11 cellular contexts compared by ENCODE assay signal in the genomic region with DNA sequence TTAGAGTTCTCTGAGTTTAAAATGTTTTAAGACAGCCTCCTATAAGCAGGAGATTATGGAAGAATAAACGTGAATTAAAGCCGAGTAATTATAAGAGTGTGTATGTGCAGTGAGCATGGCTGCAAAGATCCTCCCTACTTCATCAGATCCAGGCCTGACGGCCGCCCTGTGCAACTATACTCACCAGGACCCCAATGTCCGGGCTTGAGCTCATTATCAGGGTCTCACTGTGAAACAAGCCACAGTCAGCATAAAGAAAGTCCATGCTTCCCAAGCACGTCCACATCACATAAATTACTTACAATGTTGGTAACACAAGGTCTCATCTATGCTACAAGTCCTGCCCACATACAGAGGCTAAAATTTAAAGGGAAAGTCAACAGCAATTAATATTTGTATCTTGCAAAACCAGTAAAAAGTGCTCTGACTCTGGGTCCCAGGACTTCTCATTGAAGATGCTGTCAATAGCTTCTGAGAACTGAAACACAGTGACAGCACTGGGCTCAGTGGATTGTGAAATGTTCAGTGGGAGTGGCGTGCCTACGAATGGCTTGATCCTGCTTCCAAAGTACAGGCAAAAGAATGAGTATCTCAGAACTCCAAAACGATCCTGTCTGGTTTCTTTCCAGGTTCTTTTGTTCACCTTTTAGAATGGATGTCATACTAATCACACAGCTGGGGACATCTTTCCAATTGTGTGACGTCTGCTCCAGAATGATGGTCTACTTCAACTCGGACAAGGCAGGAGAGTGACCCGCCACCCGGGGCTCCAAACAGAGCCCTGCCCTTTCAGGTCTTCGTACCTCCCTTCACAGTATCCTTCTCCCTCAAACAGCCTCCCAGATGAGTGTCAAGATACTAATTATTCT.
DNase-seq lines count a peak whose midpoint lies in the region; TF ChIP-seq lines count a peak whose summit lies in the region.
"Had no signal": no experiment of that assay in that cellular context is flagged by ENCODE, and none has a peak within 500 bp of the region (broad histone marks: within the 10 kb centered on the region; RNA-seq: fewer than 3 reads in every experiment).

No MANE protein-coding gene starts in this region.

- no peaks in the 10 kb centered on the region for H3K9me3 Mint-ChIP-seq in endodermal cell

- intact Hi-C loops in tibial artery (cut with DNase I; ENCODE audit: low total_unique reads): no loop called here

- H3K4me3 ChIP-seq in NB4 (ENCODE audit: low read depth, low read length): no peak overlapping the region
- no peak overlapping the region for H3K4me3 ChIP-seq in endodermal cell (ENCODE audit: low read length)
- peak overlapping the region; percentile 6 to 27 for H3K4me3 ChIP-seq in tibial artery

- DNase-seq in NB4 (ENCODE audit: low read depth): peak; percentile 54
- DNase-seq in endodermal cell: peak; percentile 24
- DNase-seq in midbrain (lab: John Stamatoyannopoulos, UW): peak; percentile 8
- DNase-seq in tibial artery: peak; percentile 85 to 89
- DNase-seq in RPMI8226: no peak
- DNase-seq in cerebellar cortex (ENCODE audit: low spot score): no peak
- DNase-seq in H4 (ENCODE audit: low spot score): no peak
- DNase-seq in iPS-NIHi7 (ENCODE audit: extremely low spot score): no peak
- DNase-seq: amniotic stem cell; NCI-H2081 treated with DMSO at 0.1 percent for 48 hours; stimulated activated CD4-positive, alpha-beta T cell treated with anti-CD3 and anti-CD28 coated beads, Interleukin-12 subunit alpha, Interleukin-12 subunit beta, amount 100 ng/mL, for 4 hours had no signal

- TF ChIP-seq CTCF in NB4 (IDR thresholded peaks at IDR 0.05; ENCODE audit: low read depth, low read length) (no peak), endodermal cell (conservative IDR thresholded peaks at IDR 0.05) (no peak), tibial artery (IDR thresholded peaks at IDR 0.05) (no peak)

- H3K36me3 Mint-ChIP-seq in endodermal cell (ENCODE audit: low read depth): no peaks in the 10 kb centered on the region

- H3K27ac Mint-ChIP-seq in endodermal cell: no peak overlapping the region

- peaks cover 55% of the 10 kb centered on the region for H3K4me1 Mint-ChIP-seq in endodermal cell

- no peak overlapping the region for H3K4me3 Mint-ChIP-seq in endodermal cell

- TF ChIP-seq POLR2A in NB4 (IDR thresholded peaks at IDR 0.05; ENCODE audit: extremely low read depth, insufficient read length): no peak

- WGBS in endodermal cell (ENCODE audit: insufficient coverage in 1 of 2, insufficient read length in 1 of 2), 2 experiments: 81 to 90% methylated on average over 9 to 14 of the region's 14 CpGs

- no peaks in the 10 kb centered on the region for H3K27me3 ChIP-seq in endodermal cell (ENCODE audit: control insufficient read depth, insufficient read depth, low read length, poor library complexity, severe bottlenecking)
- H3K27me3 ChIP-seq in tibial artery: no peaks in the 10 kb centered on the region

- H3K9me3 ChIP-seq in endodermal cell (ENCODE audit: control insufficient read depth, low read length) (no peaks in the 10 kb centered on the region), tibial artery (no peaks in the 10 kb centered on the region)

- peaks cover 16% of the 10 kb centered on the region for H3K36me3 ChIP-seq in endodermal cell (ENCODE audit: control insufficient read depth, insufficient read depth, low read length)
- no peaks in the 10 kb centered on the region for H3K36me3 ChIP-seq in tibial artery

- H3K27ac ChIP-seq in endodermal cell (ENCODE audit: low read depth, low read length) (no peak overlapping the region), tibial artery (peak overlapping the region; percentile 95 to 96)

- no peak overlapping the region for H3K9ac ChIP-seq in endodermal cell (ENCODE audit: extremely low read depth, low read length, poor library complexity, severe bottlenecking)

- peaks cover 1% of the 10 kb centered on the region for H3K27me3 Mint-ChIP-seq in endodermal cell (ENCODE audit: insufficient read depth)

- peaks cover 8% of the 10 kb centered on the region for H3K4me1 ChIP-seq in endodermal cell (ENCODE audit: control insufficient read depth, insufficient read depth, low read length)
- peaks cover 2 to 98% (median 85%) of the 10 kb centered on the region in 4 donors for H3K4me1 ChIP-seq in tibial artery

Comparison
In these comparisons a context has a peak if more than half of its experiments do, and no peak if none do; other contexts are left out.
1. DNase-seq: peak in NB4 (single experiment), endodermal cell (single experiment), midbrain (single experiment) and tibial artery (2 of 2); none in RPMI8226 (single experiment), cerebellar cortex (single experiment), H4 (single experiment) and iPS-NIHi7 (single experiment).
2. H3K4me3 ChIP-seq: peak in tibial artery (2 of 2); none in NB4 (single experiment) and endodermal cell (single experiment).